ENCODE assay signal across 8 cellular contexts in the genomic region with DNA sequence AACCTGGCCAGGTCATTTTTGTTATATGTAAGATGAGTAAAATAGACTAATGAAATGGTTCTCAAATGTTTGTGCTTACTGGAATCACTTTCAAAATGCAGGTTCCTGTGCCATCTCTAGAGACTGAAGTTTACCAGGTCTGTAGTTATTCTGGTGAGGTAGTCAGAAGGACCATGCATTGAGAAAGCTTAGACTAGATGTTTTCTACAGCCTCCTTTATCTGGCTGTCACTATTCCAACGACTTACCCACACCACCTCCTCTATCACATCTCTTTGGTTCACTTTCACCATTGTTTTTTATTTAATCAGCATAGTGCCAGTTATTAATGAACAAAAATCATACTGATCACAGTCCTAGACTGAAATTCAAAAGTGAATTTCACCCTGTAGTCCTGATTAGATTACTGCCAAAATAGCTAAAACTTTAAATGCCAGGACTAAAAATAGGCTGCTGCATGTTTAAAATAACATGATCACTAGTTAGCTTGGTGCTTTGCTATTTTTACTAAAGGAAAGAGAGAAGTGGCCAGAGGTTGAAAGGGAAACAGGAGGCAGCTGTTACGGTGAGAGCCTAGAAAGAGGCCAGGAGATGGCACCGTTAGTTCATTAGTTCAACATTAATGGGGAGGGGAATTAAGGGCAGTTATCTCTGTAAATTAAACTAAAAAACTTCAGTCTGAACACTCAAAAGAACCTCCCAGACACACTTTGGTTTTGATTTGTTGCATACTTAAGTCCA.
DNase-seq lines count a peak whose midpoint lies in the region; ATAC-seq and TF ChIP-seq lines count a peak whose summit lies in the region.

No MANE protein-coding gene starts in this region.

- H3K4me3 Mint-ChIP-seq in activated naive CD4-positive, alpha-beta T cell treated with anti-CD3 and anti-CD28 coated beads, Interleukin-2, amount 10 ng/mL, durations not matched to agents 7 days and 5 days = no peak overlapping the region

- in situ Hi-C loops in astrocyte of the spinal cord (cut with HindIII; ENCODE audit: low sequenced_read_pairs) = no loop called here

- H3K36me3 Mint-ChIP-seq in activated naive CD4-positive, alpha-beta T cell treated with anti-CD3 and anti-CD28 coated beads, Interleukin-2, amount 10 ng/mL, durations not matched to agents 7 days and 5 days = no peaks in the 10 kb centered on the region

- no peak overlapping the region for H3K4me3 ChIP-seq in astrocyte of the spinal cord (ENCODE audit: low read depth, low read length)

- peaks cover 3% of the 10 kb centered on the region for H3K4me1 Mint-ChIP-seq in activated naive CD4-positive, alpha-beta T cell treated with anti-CD3 and anti-CD28 coated beads, Interleukin-2, amount 10 ng/mL, durations not matched to agents 7 days and 5 days

- ATAC-seq in HG03354 (IDR thresholded peaks at IDR 0.05; ENCODE audit: poor library complexity, severe bottlenecking, unreplicated experiment) (peak; percentile 60), HG02970 (IDR thresholded peaks at IDR 0.05; ENCODE audit: low FRiP score, unreplicated experiment) (no peak)

- peak; percentile 27 for DNase-seq in activated naive CD4-positive, alpha-beta T cell treated with anti-CD3 and anti-CD28 coated beads, Interleukin-2, amount 10 ng/mL, durations not matched to agents 7 days and 5 days
- no peak for DNase-seq in activated naive CD4-positive, alpha-beta T cell treated with anti-CD3 and anti-CD28 coated beads, Interleukin-2, amount 50 U/mL, for 16 hours
- DNase-seq in astrocyte of the spinal cord (ENCODE audit: low read depth, low spot score) (no peak), medulla oblongata (ENCODE audit: extremely low spot score) (peak; percentile 45), GOT3 (lab: John Stamatoyannopoulos, UW) (no peak)
- DNase-seq in stimulated activated CD4-positive, alpha-beta T cell treated with anti-CD3 and anti-CD28 coated beads, Interleukin-4, amount 100 ng/mL, for 4 hours = no peak

- CTCF ChIA-PET in activated naive CD4-positive, alpha-beta T cell treated with anti-CD3 and anti-CD28 coated beads, Interleukin-2, amount 10 ng/mL, durations not matched to agents 7 days and 5 days (lab: Charles Lee) = interaction anchor here (0.6 to 5.7 kb wide), 9 partner anchors 11 to 299 kb away, joined by 3 to 98 read pairs (median 4); partner anchors contain the start of genes ACSL6, IL3 and MEIKIN

- TF ChIP-seq CTCF in astrocyte of the spinal cord (IDR thresholded peaks at IDR 0.05; ENCODE audit: low read depth, low read length) = peak; percentile 19

- H3K27ac Mint-ChIP-seq in activated naive CD4-positive, alpha-beta T cell treated with anti-CD3 and anti-CD28 coated beads, Interleukin-2, amount 10 ng/mL, durations not matched to agents 7 days and 5 days = no peak overlapping the region

- no peaks in the 10 kb centered on the region for H3K9me3 Mint-ChIP-seq in activated naive CD4-positive, alpha-beta T cell treated with anti-CD3 and anti-CD28 coated beads, Interleukin-2, amount 10 ng/mL, durations not matched to agents 7 days and 5 days

- peaks cover 5% of the 10 kb centered on the region for H3K27me3 Mint-ChIP-seq in activated naive CD4-positive, alpha-beta T cell treated with anti-CD3 and anti-CD28 coated beads, Interleukin-2, amount 10 ng/mL, durations not matched to agents 7 days and 5 days

Comparison
In these comparisons a context has a peak if more than half of its experiments do, and no peak if none do; other contexts are left out.
1. DNase-seq: peak in activated naive CD4-positive, alpha-beta T cell treated with anti-CD3 and anti-CD28 coated beads, Interleukin-2, amount 10 ng/mL, durations not matched to agents 7 days and 5 days (single experiment) and medulla oblongata (single experiment); none in activated naive CD4-positive, alpha-beta T cell treated with anti-CD3 and anti-CD28 coated beads, Interleukin-2, amount 50 U/mL, for 16 hours (single experiment), astrocyte of the spinal cord (single experiment), GOT3 (single experiment) and stimulated activated CD4-positive, alpha-beta T cell treated with anti-CD3 and anti-CD28 coated beads, Interleukin-4, amount 100 ng/mL, for 4 hours (0 of 2).